ENCODE assay signal across 1 cellular context in the genomic region with DNA sequence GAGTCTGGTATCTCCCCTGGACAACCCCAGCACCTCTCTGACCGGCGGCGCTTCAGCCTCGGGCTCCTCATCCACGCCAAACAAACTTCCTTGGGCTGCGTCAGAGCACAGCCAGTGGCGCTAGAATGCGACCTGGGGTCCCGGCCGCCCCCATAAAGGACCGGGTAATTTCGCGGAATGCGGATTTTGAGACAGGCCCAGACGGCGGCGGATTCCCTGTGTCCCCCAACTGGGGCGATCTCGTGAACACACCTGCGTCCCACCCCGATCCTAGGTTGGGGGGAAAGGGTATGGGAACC.
TF ChIP-seq lines count a peak whose summit lies in the region.

No MANE protein-coding gene starts in this region.

TF ChIP-seq in HCT116, 20 proteins besides CTCF, POLR2A, EP300 and RAD21 (continued from another document):
- TF ChIP-seq YY1 (IDR thresholded peaks at IDR 0.05; ENCODE audit: extremely low read depth, insufficient replicate concordance, low read depth, low read length), result no peak
- no peak for TF ChIP-seq ZNF274 (IDR thresholded peaks at IDR 0.05; ENCODE audit: low read depth, low read length)
- TF ChIP-seq EZH2phosphoT487 (IDR thresholded peaks at IDR 0.05; ENCODE audit: borderline replicate concordance), result no peak
- TF ChIP-seq SIN3A (IDR thresholded peaks at IDR 0.05; ENCODE audit: low read depth), result no peak
- TF ChIP-seq, protein P1, sequence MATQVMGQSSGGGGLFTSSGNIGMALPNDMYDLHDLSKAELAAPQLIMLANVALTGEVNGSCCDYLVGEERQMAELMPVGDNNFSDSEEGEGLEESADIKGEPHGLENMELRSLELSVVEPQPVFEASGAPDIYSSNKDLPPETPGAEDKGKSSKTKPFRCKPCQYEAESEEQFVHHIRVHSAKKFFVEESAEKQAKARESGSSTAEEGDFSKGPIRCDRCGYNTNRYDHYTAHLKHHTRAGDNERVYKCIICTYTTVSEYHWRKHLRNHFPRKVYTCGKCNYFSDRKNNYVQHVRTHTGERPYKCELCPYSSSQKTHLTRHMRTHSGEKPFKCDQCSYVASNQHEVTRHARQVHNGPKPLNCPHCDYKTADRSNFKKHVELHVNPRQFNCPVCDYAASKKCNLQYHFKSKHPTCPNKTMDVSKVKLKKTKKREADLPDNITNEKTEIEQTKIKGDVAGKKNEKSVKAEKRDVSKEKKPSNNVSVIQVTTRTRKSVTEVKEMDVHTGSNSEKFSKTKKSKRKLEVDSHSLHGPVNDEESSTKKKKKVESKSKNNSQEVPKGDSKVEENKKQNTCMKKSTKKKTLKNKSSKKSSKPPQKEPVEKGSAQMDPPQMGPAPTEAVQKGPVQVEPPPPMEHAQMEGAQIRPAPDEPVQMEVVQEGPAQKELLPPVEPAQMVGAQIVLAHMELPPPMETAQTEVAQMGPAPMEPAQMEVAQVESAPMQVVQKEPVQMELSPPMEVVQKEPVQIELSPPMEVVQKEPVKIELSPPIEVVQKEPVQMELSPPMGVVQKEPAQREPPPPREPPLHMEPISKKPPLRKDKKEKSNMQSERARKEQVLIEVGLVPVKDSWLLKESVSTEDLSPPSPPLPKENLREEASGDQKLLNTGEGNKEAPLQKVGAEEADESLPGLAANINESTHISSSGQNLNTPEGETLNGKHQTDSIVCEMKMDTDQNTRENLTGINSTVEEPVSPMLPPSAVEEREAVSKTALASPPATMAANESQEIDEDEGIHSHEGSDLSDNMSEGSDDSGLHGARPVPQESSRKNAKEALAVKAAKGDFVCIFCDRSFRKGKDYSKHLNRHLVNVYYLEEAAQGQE (IDR thresholded peaks at IDR 0.05; ENCODE audit: low read depth), result no peak
- TF ChIP-seq ZFX (IDR thresholded peaks at IDR 0.05), result no peak
- TF ChIP-seq TCF7L2 (IDR thresholded peaks at IDR 0.05; ENCODE audit: borderline replicate concordance, extremely low read depth, insufficient read depth, insufficient read length), result no peak
- no peak for TF ChIP-seq SP1 (IDR thresholded peaks at IDR 0.05; ENCODE audit: low read depth)
- TF ChIP-seq FOSL1 (IDR thresholded peaks at IDR 0.05; ENCODE audit: low read depth), result no peak
- no peak for TF ChIP-seq EZH2 (IDR thresholded peaks at IDR 0.05)
- TF ChIP-seq CBX3 (IDR thresholded peaks at IDR 0.05; ENCODE audit: low read depth), result no peak
- TF ChIP-seq, protein P2, sequence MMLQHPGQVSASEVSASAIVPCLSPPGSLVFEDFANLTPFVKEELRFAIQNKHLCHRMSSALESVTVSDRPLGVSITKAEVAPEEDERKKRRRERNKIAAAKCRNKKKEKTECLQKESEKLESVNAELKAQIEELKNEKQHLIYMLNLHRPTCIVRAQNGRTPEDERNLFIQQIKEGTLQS (IDR thresholded peaks at IDR 0.05), result no peak
